ENCODE assay signal across 14 cellular contexts in genomic region chr3:100416176-100416575, GRCh38. TPM values are rescaled to one million over a fixed set of nuclear protein-coding genes. Genes with fewer than 3 reads are reported as not detected.
DNase-seq lines count a peak whose midpoint lies in the region; ATAC-seq and TF ChIP-seq lines count a peak whose summit lies in the region.
"Had no signal": no experiment of that assay in that cellular context is flagged by ENCODE, and none has a peak within 500 bp of the region (broad histone marks: within the 10 kb centered on the region; RNA-seq: fewer than 3 reads in every experiment).

No MANE protein-coding gene starts in this region.

- peaks cover 0 to 5% of the 10 kb centered on the region in 2 donors for H3K9me3 Mint-ChIP-seq in effector memory CD8-positive, alpha-beta T cell
- H3K9me3 Mint-ChIP-seq: GM23338 had no signal

- H3K4me1 ChIP-seq in body of pancreas, result peaks cover 8% of the 10 kb centered on the region

- DNase-seq in DMS53 treated with DMSO at 0.1 percent for 48 hours (lab: John Stamatoyannopoulos, UW; ENCODE audit: unreplicated experiment), result peak; percentile 30
- DNase-seq in body of pancreas, result no peak
- no peak for DNase-seq in left colon
- no peak for DNase-seq in HUDEP-2 (lab: John Stamatoyannopoulos, UW; ENCODE audit: unreplicated experiment in 76 of 76)
- DNase-seq in effector memory CD8-positive, alpha-beta T cell, result no peak
- no peak for DNase-seq in foreskin fibroblast
- DNase-seq: Calu3; CD8-positive, alpha-beta T cell; GDM1; HCEC 1CT; IMR-90 had no signal

- peak overlapping the region in 1 of 2 donors; percentile 49 for H3K27ac Mint-ChIP-seq in effector memory CD8-positive, alpha-beta T cell
- H3K27ac Mint-ChIP-seq: B cell; CD8-positive, alpha-beta T cell; GM23338 had no signal

- H3K27ac ChIP-seq in body of pancreas, result no peak overlapping the region
- H3K27ac ChIP-seq: BLaER1 treated with 17β-estradiol and CSF1 and Interleukin-3, amounts not matched to agents 10 nM and 100 nM had no signal

- no peak for TF ChIP-seq CTCF in body of pancreas (IDR thresholded peaks at IDR 0.05)
- no peak for TF ChIP-seq CTCF in foreskin fibroblast (IDR thresholded peaks at IDR 0.05; ENCODE audit: low read depth, low read length)

- no peaks in the 10 kb centered on the region for H3K36me3 ChIP-seq in body of pancreas (replicated peaks in 1 of 2; ENCODE audit: insufficient read depth in 1 of 2, low read depth in 2 of 2)

- H3K36me3 Mint-ChIP-seq in effector memory CD8-positive, alpha-beta T cell (ENCODE audit: insufficient read depth), result no peaks in the 10 kb centered on the region

- H3K4me3 ChIP-seq in body of pancreas (no peak overlapping the region), foreskin fibroblast (ENCODE audit: low read depth in 1 of 2, low read length in 2 of 2) (no peak overlapping the region)
- H3K4me3 ChIP-seq: BLaER1 treated with 17β-estradiol and CSF1 and Interleukin-3, amounts not matched to agents 10 nM and 100 nM; GM23338 had no signal

- peaks cover 0 to 2% (median 1%) of the 10 kb centered on the region in 3 donors for H3K9me3 ChIP-seq in body of pancreas

- H3K27me3 Mint-ChIP-seq in effector memory CD8-positive, alpha-beta T cell, result no peaks in the 10 kb centered on the region
- H3K27me3 Mint-ChIP-seq: B cell had no signal

- TF ChIP-seq POLR2A in body of pancreas (IDR thresholded peaks at IDR 0.05), result no peak

- intact Hi-C loops in body of pancreas (cut with DNase I), result no loop called here
- intact Hi-C loops in left colon (cut with DNase I, micrococcal nuclease), result no loop called here

- no peaks in the 10 kb centered on the region for H3K4me1 Mint-ChIP-seq in effector memory CD8-positive, alpha-beta T cell (ENCODE audit: low read depth in 2 of 2)

- H3K4me3 Mint-ChIP-seq in effector memory CD8-positive, alpha-beta T cell, result no peak overlapping the region
- H3K4me3 Mint-ChIP-seq: B cell; CD8-positive, alpha-beta T cell; GM23338 had no signal

- H3K27me3 ChIP-seq in body of pancreas, result no peaks in the 10 kb centered on the region
- H3K27me3 ChIP-seq: BLaER1 treated with 17β-estradiol and CSF1 and Interleukin-3, amounts not matched to agents 10 nM and 100 nM had no signal

- peak; percentile 24 for ATAC-seq in body of pancreas
- peak; percentile 61 for ATAC-seq in left colon
- no peak for ATAC-seq in effector memory CD8-positive, alpha-beta T cell (replicated peaks)
- ATAC-seq: CD8-positive, alpha-beta T cell; GM23338 had no signal

RNA-seq across cellular contexts. Expression of gene LNP1, which starts 14.8 kb away (rescaled TPM):
- total RNA-seq in body of pancreas (1 to 10 TPM; 4.6 to 6.2 TPM), left colon (1 to 10 TPM; 1.0 to 1.1 TPM)

RNA-seq across cellular contexts. Expression of gene TOMM70, which starts 15.3 kb away (rescaled TPM):
- total RNA-seq in body of pancreas, result 10 to 100 TPM; 17.1 to 25.9 TPM
- total RNA-seq in left colon, result 10 to 100 TPM; 38.0 to 45.3 TPM
